20 cellular contexts compared by ENCODE assay signal in the genomic region with DNA sequence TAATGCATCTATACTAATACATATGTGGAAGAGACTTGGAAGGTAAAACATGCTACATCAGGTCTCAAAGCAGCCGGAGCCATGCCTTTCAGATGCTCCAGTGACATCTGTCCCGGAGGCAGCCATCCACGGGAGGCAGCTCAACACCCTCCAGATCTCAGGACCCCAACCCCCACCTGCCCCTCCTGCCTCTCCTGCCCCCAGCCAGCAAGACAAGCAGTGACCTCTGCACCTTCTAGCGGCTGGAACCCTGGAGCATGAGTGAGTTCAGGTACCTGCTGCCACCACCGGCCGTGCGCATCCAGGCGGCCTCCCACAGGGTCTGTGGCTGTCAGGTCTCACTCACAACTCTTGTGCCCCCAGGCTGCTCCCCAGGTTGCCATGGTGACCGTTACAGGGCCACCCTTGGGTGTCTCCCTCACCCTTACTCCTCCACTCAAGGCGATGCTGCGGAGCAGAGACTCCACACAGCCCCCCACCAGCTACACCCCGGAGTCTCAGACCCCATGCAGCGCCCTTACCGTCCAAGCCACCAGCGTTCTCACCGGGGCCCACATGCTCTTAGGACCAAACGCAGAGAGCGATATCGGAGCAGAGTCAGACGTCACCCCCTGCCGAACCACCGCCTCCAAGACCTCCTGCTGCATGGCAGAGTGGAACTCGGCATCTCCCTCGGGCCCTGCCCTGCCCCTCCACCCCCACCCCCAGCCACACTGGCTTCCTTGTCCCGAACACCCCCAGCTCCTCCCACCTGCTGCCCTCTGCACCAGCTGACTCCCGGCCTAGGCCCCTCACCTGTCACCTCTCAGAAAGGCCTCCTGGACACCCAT.
"Had no signal": no experiment of that assay in that cellular context is flagged by ENCODE, and none has a peak within 500 bp of the region (broad histone marks: within the 10 kb centered on the region; RNA-seq: fewer than 3 reads in every experiment).

No MANE protein-coding gene starts in this region.

- H3K4me1 ChIP-seq: adrenal gland, ascending aorta, esophagus muscularis mucosa, parathyroid adenoma, transverse colon had no signal

- H3K9me3 Mint-ChIP-seq: activated CD8-positive, alpha-beta T cell treated with anti-CD3 and anti-CD28 coated beads for 36 hours; activated naive CD4-positive, alpha-beta T cell treated with anti-CD3 and anti-CD28 coated beads, Interleukin-2, amount 50 U/mL, for 24 hours; natural killer cell; WTC11 had no signal

- DNase-seq: activated CD4-positive, alpha-beta T cell treated with anti-CD3 and anti-CD28 coated beads for 36 hours; activated CD8-positive, alpha-beta memory T cell treated with anti-CD3 and anti-CD28 coated beads, Interleukin-2, amount 10 ng/mL, durations not matched to agents 7 days and 5 days; activated CD8-positive, alpha-beta T cell treated with anti-CD3 and anti-CD28 coated beads for 36 hours; activated gamma-delta T cell treated with Interleukin-2 at 50 U/mL for 16 hours; activated T-cell treated with anti-CD3 and anti-CD28 coated beads for 4 hours; adrenal gland; central memory CD4-positive, alpha-beta T cell; effector memory CD4-positive, alpha-beta T cell; islet precursor cell; left cardiac atrium; midbrain; natural killer cell; stimulated activated CD4-positive, alpha-beta T cell treated with anti-CD3 and anti-CD28 coated beads, Interleukin-12 subunit alpha, Interleukin-12 subunit beta, amount 100 ng/mL, for 4 hours; T-helper 1 cell; transverse colon had no signal

- H3K27me3 Mint-ChIP-seq: activated CD4-positive, alpha-beta T cell treated with anti-CD3 and anti-CD28 coated beads for 36 hours; activated CD8-positive, alpha-beta memory T cell treated with anti-CD3 and anti-CD28 coated beads, Interleukin-2, amount 10 ng/mL, durations not matched to agents 7 days and 5 days; activated CD8-positive, alpha-beta T cell treated with anti-CD3 and anti-CD28 coated beads for 36 hours; activated naive CD4-positive, alpha-beta T cell treated with anti-CD3 and anti-CD28 coated beads, Interleukin-2, amount 50 U/mL, for 24 hours had no signal

- H3K27ac Mint-ChIP-seq: activated CD4-positive, alpha-beta T cell treated with anti-CD3 and anti-CD28 coated beads for 36 hours; activated CD8-positive, alpha-beta memory T cell treated with anti-CD3 and anti-CD28 coated beads, Interleukin-2, amount 10 ng/mL, durations not matched to agents 7 days and 5 days; activated CD8-positive, alpha-beta T cell treated with anti-CD3 and anti-CD28 coated beads for 36 hours; activated naive CD4-positive, alpha-beta T cell treated with anti-CD3 and anti-CD28 coated beads, Interleukin-2, amount 50 U/mL, for 24 hours; natural killer cell; WTC11 had no signal

- H3K4me3 ChIP-seq: adrenal gland, ascending aorta, esophagus muscularis mucosa, transverse colon had no signal

- ATAC-seq: activated CD4-positive, alpha-beta T cell treated with anti-CD3 and anti-CD28 coated beads for 36 hours; activated CD8-positive, alpha-beta memory T cell treated with anti-CD3 and anti-CD28 coated beads, Interleukin-2, amount 10 ng/mL, durations not matched to agents 7 days and 5 days; activated CD8-positive, alpha-beta T cell treated with anti-CD3 and anti-CD28 coated beads for 36 hours; left cardiac atrium; natural killer cell; WTC11 had no signal

- H3K4me3 Mint-ChIP-seq: activated CD4-positive, alpha-beta T cell treated with anti-CD3 and anti-CD28 coated beads for 36 hours; activated CD8-positive, alpha-beta memory T cell treated with anti-CD3 and anti-CD28 coated beads, Interleukin-2, amount 10 ng/mL, durations not matched to agents 7 days and 5 days; activated CD8-positive, alpha-beta T cell treated with anti-CD3 and anti-CD28 coated beads for 36 hours; activated naive CD4-positive, alpha-beta T cell treated with anti-CD3 and anti-CD28 coated beads, Interleukin-2, amount 50 U/mL, for 24 hours; natural killer cell; WTC11 had no signal

- H3K9me3 ChIP-seq: adrenal gland, ascending aorta, esophagus muscularis mucosa, transverse colon had no signal

- H3K27me3 ChIP-seq: adrenal gland, ascending aorta, esophagus muscularis mucosa, transverse colon had no signal

- H3K79me2 ChIP-seq: parathyroid adenoma had no signal

- H2AFZ ChIP-seq: parathyroid adenoma had no signal

- H3K36me3 Mint-ChIP-seq: natural killer cell had no signal

- H3K4me1 Mint-ChIP-seq: activated CD4-positive, alpha-beta T cell treated with anti-CD3 and anti-CD28 coated beads for 36 hours; activated CD8-positive, alpha-beta memory T cell treated with anti-CD3 and anti-CD28 coated beads, Interleukin-2, amount 10 ng/mL, durations not matched to agents 7 days and 5 days; activated naive CD4-positive, alpha-beta T cell treated with anti-CD3 and anti-CD28 coated beads, Interleukin-2, amount 50 U/mL, for 24 hours; natural killer cell; WTC11 had no signal

- H3K9ac ChIP-seq: parathyroid adenoma had no signal

- H3K27ac ChIP-seq: adrenal gland, ascending aorta, esophagus muscularis mucosa, parathyroid adenoma, transverse colon had no signal
